In genomic region chr2:216930716-216931115, GRCh38 we compare ENCODE assay signal across 27 cellular contexts.
DNase-seq lines count a peak whose midpoint lies in the region; ATAC-seq lines count a peak whose summit lies in the region.
"Had no signal": no experiment of that assay in that cellular context is flagged by ENCODE, and none has a peak within 500 bp of the region (broad histone marks: within the 10 kb centered on the region; RNA-seq: fewer than 3 reads in every experiment).

No MANE protein-coding gene starts in this region.

- DNase-seq in G401 (ENCODE audit: low spot score) (peak; percentile 77), cerebellar cortex (ENCODE audit: low spot score) (peak; percentile 73), cerebellum (ENCODE audit: low spot score) (peak; percentile 64), MG63 (no peak), DMS79 treated with DMSO at 0.1 percent for 48 hours (lab: John Stamatoyannopoulos, UW) (no peak), left colon (no peak)
- DNase-seq: 8988T; ACHN; AML-193; BE2C; Caco-2; Calu3; CD4-positive, alpha-beta memory T cell; CD4-positive, alpha-beta T cell; CD4-positive, CD25-positive, alpha-beta regulatory T cell; CD8-positive, alpha-beta memory T cell; CD8-positive, alpha-beta T cell; COR-L47; DMS 273 treated with DMSO at 0.1 percent for 48 hours; DMS153; DMS53; DMS79; DND-41; EL had no signal

- H3K36me3 ChIP-seq in MG63, result no peaks in the 10 kb centered on the region
- H3K36me3 ChIP-seq: BE2C; BLaER1; BLaER1 treated with 17β-estradiol and CSF1 and Interleukin-3, amounts not matched to agents 10 nM and 100 nM had no signal

- in situ Hi-C loops in G401 (cut with HindIII; ENCODE audit: low sequenced_read_pairs), result no loop called here

- H3K9me3 ChIP-seq in MG63, result no peaks in the 10 kb centered on the region
- H3K9me3 ChIP-seq: A549; BE2C; BLaER1; BLaER1 treated with 17β-estradiol and CSF1 and Interleukin-3, amounts not matched to agents 10 nM and 100 nM; Caco-2 had no signal

- H3K4me3 ChIP-seq in MG63, result no peak overlapping the region
- H3K4me3 ChIP-seq: A549; BLaER1; BLaER1 treated with 17β-estradiol and CSF1 and Interleukin-3, amounts not matched to agents 10 nM and 100 nM had no signal

- no peak for ATAC-seq in left colon
- ATAC-seq: A549; CD8-positive, alpha-beta T cell had no signal

- H3K27me3 ChIP-seq in MG63, result no peaks in the 10 kb centered on the region
- H3K27me3 ChIP-seq: BE2C; BLaER1; BLaER1 treated with 17β-estradiol and CSF1 and Interleukin-3, amounts not matched to agents 10 nM and 100 nM had no signal

- intact Hi-C loops in left colon (cut with DNase I, micrococcal nuclease), result no loop called here

Comparison
In these comparisons a context has a peak if more than half of its experiments do, and no peak if none do; other contexts are left out.
1. DNase-seq: peak in G401 (single experiment), cerebellar cortex (single experiment) and cerebellum (single experiment); none in MG63 (single experiment), DMS79 treated with DMSO at 0.1 percent for 48 hours (single experiment) and left colon (0 of 2).